Comparison of ENCODE assay signal across 19 cellular contexts in genomic region chr17:81000631-81001357, GRCh38. TPM values are rescaled to one million over a fixed set of nuclear protein-coding genes. Genes with fewer than 3 reads are reported as not detected.
DNase-seq lines count a peak whose midpoint lies in the region; ATAC-seq and TF ChIP-seq lines count a peak whose summit lies in the region.
"Had no signal": no experiment of that assay in that cellular context is flagged by ENCODE, and none has a peak within 500 bp of the region (broad histone marks: within the 10 kb centered on the region; RNA-seq: fewer than 3 reads in every experiment).

No MANE protein-coding gene starts in this region.

- H3K9me2 ChIP-seq in HCT116 (ENCODE audit: insufficient read depth) = no peaks in the 10 kb centered on the region

- CTCF ChIA-PET in HCT116 (lab: Charles Lee) = no interaction called here

- no peak for TF ChIP-seq CTCF in HCT116 (IDR thresholded peaks at IDR 0.05 in 2 of 3, conservative IDR thresholded peaks at IDR 0.05 in 1 of 3; ENCODE audit: borderline replicate concordance in 1 of 3, insufficient read depth in 1 of 3, low read depth in 2 of 3, low read length in 2 of 3)
- TF ChIP-seq CTCF in nephron progenitor cell (IDR thresholded peaks at IDR 0.05) = no peak
- TF ChIP-seq CTCF in vagina (IDR thresholded peaks at IDR 0.05) = no peak

- peaks cover 12% of the 10 kb centered on the region for H3K27me3 ChIP-seq in HCT116 (ENCODE audit: insufficient read depth, low read length)
- peaks cover 0 to 9% (median 9%) of the 10 kb centered on the region in 3 experiments for H3K27me3 ChIP-seq in neuronal stem cell (ENCODE audit: control insufficient read depth in 3 of 3, insufficient read depth in 3 of 3, low read depth in 1 of 3, low read length in 3 of 3)
- no peaks in the 10 kb centered on the region for H3K27me3 ChIP-seq in vagina

- intact Hi-C loops in HCT116 (cut with micrococcal nuclease) (no loop called here), left cardiac atrium (cut with DNase I) (no loop called here), vagina (cut with DNase I) (loop anchor here (10.0 kb wide), 1 partner anchor 194 kb away; no protein-coding TSS in a partner anchor)

- H2BK120ac ChIP-seq in neuronal stem cell (ENCODE audit: low read depth, low read length) = peak overlapping the region; percentile 6

- H2AFZ ChIP-seq in HCT116 (ENCODE audit: low read depth, low read length, poor library complexity, severe bottlenecking) (no peak overlapping the region), neuronal stem cell (ENCODE audit: low read length) (no peak overlapping the region)
- H2AFZ ChIP-seq: parathyroid adenoma had no signal

- peak overlapping the region; percentile 38 for H3K14ac ChIP-seq in neuronal stem cell (ENCODE audit: low read length)

- peaks cover 8% of the 10 kb centered on the region for H3K36me3 Mint-ChIP-seq in nephron progenitor cell (ENCODE audit: low read depth)

- RAD21 ChIA-PET in HCT116 (lab: Charles Lee; ENCODE audit: low non-redundant PET in 1 of 2, low total read pairs in 2 of 2, uncharacterized antibody in 2 of 2, unreplicated experiment in 2 of 2) = no interaction called here

- POLR2A ChIA-PET in HCT116 (lab: Charles Lee) = no interaction called here

- TF ChIP-seq POLR2A in HCT116 (IDR thresholded peaks at IDR 0.05; ENCODE audit: borderline replicate concordance, extremely low read depth, insufficient read depth, insufficient read length) (no peak), vagina (IDR thresholded peaks at IDR 0.05) (no peak)

- peaks cover 4% of the 10 kb centered on the region for H3K9me3 Mint-ChIP-seq in nephron progenitor cell
- H3K9me3 Mint-ChIP-seq: CD4-positive, alpha-beta memory T cell; naive thymus-derived CD4-positive, alpha-beta T cell had no signal

- H2BK15ac ChIP-seq in neuronal stem cell (ENCODE audit: low read length) = no peak overlapping the region

- H3K9me3 ChIP-seq in HCT116 (ENCODE audit: control insufficient read depth in 1 of 2, insufficient read depth in 1 of 2, low read depth in 1 of 2, low read length in 2 of 2) = no peaks in the 10 kb centered on the region
- no peaks in the 10 kb centered on the region for H3K9me3 ChIP-seq in neuronal stem cell (replicated peaks in 1 of 2; ENCODE audit: control insufficient read depth in 2 of 2, insufficient read depth in 1 of 2, low read depth in 1 of 2, low read length in 2 of 2)
- H3K9me3 ChIP-seq in vagina = no peaks in the 10 kb centered on the region
- H3K9me3 ChIP-seq: esophagus squamous epithelium, uterus had no signal

- H3K23ac ChIP-seq in neuronal stem cell (ENCODE audit: low read depth, low read length, poor library complexity) = no peak overlapping the region

- no CpG with 5 or more reads among the region's 18 CpGs for WGBS in neuronal stem cell (ENCODE audit: extremely low coverage in 2 of 2, insufficient read length in 2 of 2, insufficient replicate concordance in 1 of 2), 2 donors

- peaks cover 3% of the 10 kb centered on the region for H3K79me1 ChIP-seq in neuronal stem cell (ENCODE audit: low read depth, low read length)

- no peak overlapping the region for H4K91ac ChIP-seq in neuronal stem cell (ENCODE audit: low read depth, low read length, poor library complexity)

- H3K27ac Mint-ChIP-seq in nephron progenitor cell = no peak overlapping the region
- H3K27ac Mint-ChIP-seq: CD4-positive, alpha-beta memory T cell had no signal

- H2AK5ac ChIP-seq in neuronal stem cell (ENCODE audit: low read depth, low read length) = no peak overlapping the region

- no peak overlapping the region for H4K8ac ChIP-seq in neuronal stem cell (ENCODE audit: low read depth, low read length)

- no peaks in the 10 kb centered on the region for H4K20me1 ChIP-seq in HCT116 (ENCODE audit: insufficient read depth)

- H3K4me2 ChIP-seq in HCT116 (ENCODE audit: low read length) (no peak overlapping the region), neuronal stem cell (ENCODE audit: insufficient read depth, low read length, poor library complexity, severe bottlenecking) (no peak overlapping the region)

- no peak overlapping the region for H3K4ac ChIP-seq in neuronal stem cell (ENCODE audit: low read length)

- H3K4me1 Mint-ChIP-seq in nephron progenitor cell = peaks cover 24% of the 10 kb centered on the region

- H3K27me3 Mint-ChIP-seq in nephron progenitor cell (ENCODE audit: low read depth, poor library complexity) = peaks cover 37% of the 10 kb centered on the region

- no TSS peak for BruUV-seq in HCT116 (replicated peaks; lab: Mats Ljungman, UMichigan)

- H3K9ac ChIP-seq in HCT116 (ENCODE audit: low read length) (no peak overlapping the region), neuronal stem cell (ENCODE audit: low read depth, low read length, poor library complexity) (no peak overlapping the region)
- H3K9ac ChIP-seq: parathyroid adenoma had no signal

- H2BK12ac ChIP-seq in neuronal stem cell (ENCODE audit: low read length) = no peak overlapping the region

- no peak overlapping the region for H3K18ac ChIP-seq in neuronal stem cell (ENCODE audit: low read length)

- H3K36me3 ChIP-seq in HCT116 (ENCODE audit: control insufficient read depth in 1 of 2, insufficient read depth in 2 of 2, low read length in 2 of 2) = peaks cover 24 to 29% of the 10 kb centered on the region in 2 experiments; a peak in 3 of 4 replicates
- peaks cover 20 to 44% of the 10 kb centered on the region in 2 donors for H3K36me3 ChIP-seq in neuronal stem cell (replicated peaks in 1 of 2; ENCODE audit: control insufficient read depth in 2 of 2, insufficient read depth in 2 of 2, low read length in 2 of 2)
- peaks cover 0 to 40% of the 10 kb centered on the region in 2 donors for H3K36me3 ChIP-seq in vagina
- H3K36me3 ChIP-seq: uterus had no signal

- H3K79me2 ChIP-seq in HCT116 (ENCODE audit: insufficient read depth, low read length) = no peaks in the 10 kb centered on the region
- H3K79me2 ChIP-seq: parathyroid adenoma had no signal

- H3K4me3 Mint-ChIP-seq in nephron progenitor cell = no peak overlapping the region
- H3K4me3 Mint-ChIP-seq: CD4-positive, alpha-beta memory T cell had no signal

- H3K4me1 ChIP-seq in HCT116 (ENCODE audit: control insufficient read depth in 1 of 2, insufficient read depth in 2 of 2, low read length in 2 of 2) = peaks cover 8 to 16% of the 10 kb centered on the region in 2 experiments
- peaks cover 7% of the 10 kb centered on the region in 2 donors for H3K4me1 ChIP-seq in neuronal stem cell (ENCODE audit: control insufficient read depth in 2 of 2, insufficient read depth in 1 of 2, low read depth in 1 of 2, low read length in 2 of 2)
- peaks cover 31% of the 10 kb centered on the region for H3K4me1 ChIP-seq in vagina
- H3K4me1 ChIP-seq: parathyroid adenoma had no signal

- H3K27ac ChIP-seq in HCT116 (ENCODE audit: low read depth, low read length) (no peak overlapping the region), neuronal stem cell (replicated peaks; ENCODE audit: low read length) (no peak overlapping the region), vagina (no peak overlapping the region)
- H3K27ac ChIP-seq: esophagus squamous epithelium, parathyroid adenoma, uterus had no signal

- DNase-seq in AG08396 (ENCODE audit: low spot score) (peak; percentile 27), HCT116 (ENCODE audit: low read depth, low spot score) (no peak), left cardiac atrium (no peak), neuronal stem cell (ENCODE audit: low spot score) (no peak), nephron progenitor cell (no peak), vagina (ENCODE audit: extremely low spot score in 2 of 2) (no peak)
- DNase-seq: activated CD4-positive, alpha-beta T cell treated with anti-CD3 and anti-CD28 coated beads, Interleukin-2, amount 50 U/mL, for 4 hours; CD4-positive, alpha-beta memory T cell; central memory CD4-positive, alpha-beta T cell; DMS79; esophagus squamous epithelium; naive thymus-derived CD4-positive, alpha-beta T cell; NCI-H1092 treated with DMSO at 0.1 percent for 48 hours; NCI-H526 treated with DMSO at 0.1 percent for 48 hours; uterus had no signal

- no peak overlapping the region for H2BK5ac ChIP-seq in neuronal stem cell (ENCODE audit: low read length)

- ATAC-seq in HCT116 = peak; percentile 3; the same call in 1 of the 2 replicates
- peak; percentile 9 to 11 for ATAC-seq in left cardiac atrium
- no peak for ATAC-seq in HG03025 (IDR thresholded peaks at IDR 0.05; ENCODE audit: low FRiP score, unreplicated experiment)
- no peak for ATAC-seq in GM18520 (IDR thresholded peaks at IDR 0.05; ENCODE audit: unreplicated experiment)
- ATAC-seq: naive thymus-derived CD4-positive, alpha-beta T cell had no signal

- TF ChIP-seq RAD21 in HCT116 (IDR thresholded peaks at IDR 0.05; ENCODE audit: low read depth) = no peak

- H3K4me3 ChIP-seq in HCT116 (replicated peaks in 1 of 2; ENCODE audit: low read depth in 1 of 2, low read length in 2 of 2) (no peak overlapping the region), neuronal stem cell (ENCODE audit: low read length in 2 of 2) (no peak overlapping the region), vagina (no peak overlapping the region)
- H3K4me3 ChIP-seq: esophagus squamous epithelium, lung, uterus had no signal

TF ChIP-seq in HCT116, 20 proteins besides CTCF, POLR2A, EP300 and RAD21 (continues in another document):
- TF ChIP-seq CBX3 (IDR thresholded peaks at IDR 0.05; ENCODE audit: low read depth) = no peak
- TF ChIP-seq SRF (IDR thresholded peaks at IDR 0.05; ENCODE audit: low read depth) = no peak

RNA-seq across cellular contexts. Expression of gene CHMP6, which starts 9.2 kb away (rescaled TPM):
- 22.0 TPM for total RNA-seq in HCT116 (2021; ENCODE audit: unreplicated experiment)
- 14.7 and 15.2 TPM in 2 replicates for polyA plus RNA-seq in HCT116 (2012)
- 10 to 100 TPM; 17.4 to 19.1 TPM for total RNA-seq in left cardiac atrium
- 14.3 TPM for polyA plus RNA-seq in neuronal stem cell (2013, experiment 1 of 2)
- polyA plus RNA-seq in neuronal stem cell (2013, experiment 2 of 2) = 13.1 TPM
- total RNA-seq in vagina = 31.7 TPM

RNA-seq across cellular contexts. Expression of gene BAIAP2, which starts 34.2 kb away (rescaled TPM):
- total RNA-seq in HCT116 (2021; ENCODE audit: unreplicated experiment) (105 TPM), left cardiac atrium (10 to 100 TPM; 32.8 to 38.0 TPM), vagina (113 TPM)
- 93.4 and 95.1 TPM in 2 replicates for polyA plus RNA-seq in HCT116 (2012)
- polyA plus RNA-seq in neuronal stem cell (2013, experiment 1 of 2) = 30.9 TPM
- 31.6 TPM for polyA plus RNA-seq in neuronal stem cell (2013, experiment 2 of 2)

Comparison
In these comparisons a context has a peak if more than half of its experiments do, and no peak if none do; other contexts are left out.
1. ATAC-seq: peak in HCT116 (single experiment) and left cardiac atrium (2 of 2); none in HG03025 (single experiment) and GM18520 (single experiment).